20 cellular contexts compared by ENCODE assay signal in the genomic region with DNA sequence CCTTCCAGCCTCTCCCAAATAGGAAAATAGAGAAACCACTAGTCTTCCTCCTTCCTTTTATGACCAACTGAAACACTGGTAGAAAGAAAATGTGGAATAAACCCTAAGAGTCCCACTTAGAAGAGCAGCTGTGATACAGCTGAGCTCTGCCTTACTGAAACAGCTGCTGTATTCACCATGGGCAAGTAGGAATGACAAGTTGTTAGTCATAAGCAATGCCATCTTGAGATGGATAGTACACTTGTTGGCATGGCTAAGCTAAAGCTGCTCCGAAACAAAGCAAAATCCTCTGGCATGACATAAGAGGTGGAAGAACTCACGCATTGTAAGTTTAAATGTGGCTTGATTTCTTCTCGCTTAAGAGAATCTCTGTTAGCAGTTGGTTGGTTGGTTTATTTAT. TPM values are rescaled to one million over a fixed set of nuclear protein-coding genes. Genes with fewer than 3 reads are reported as not detected.
A peak's percentile ranks its signal among the peaks of the same experiment; 100 is the strongest.
DNase-seq lines count a peak whose midpoint lies in the region; ATAC-seq, FAIRE-seq and TF ChIP-seq lines count a peak whose summit lies in the region.
"Had no signal": no experiment of that assay in that cellular context is flagged by ENCODE, and none has a peak within 500 bp of the region (broad histone marks: within the 10 kb centered on the region; RNA-seq: fewer than 3 reads in every experiment).

No MANE protein-coding gene starts in this region.

- ATAC-seq in WTC11 (no peak), HG02642 (IDR thresholded peaks at IDR 0.05; ENCODE audit: poor library complexity, unreplicated experiment) (no peak)
- ATAC-seq: CD8-positive, alpha-beta T cell; HepG2 had no signal

- no peaks in the 10 kb centered on the region for H3K27me3 ChIP-seq in keratinocyte (ENCODE audit: control insufficient read depth, extremely low read depth, insufficient read depth, low read length)
- H3K27me3 ChIP-seq: BE2C had no signal

- no peak overlapping the region for H2AFZ ChIP-seq in keratinocyte (ENCODE audit: control insufficient read depth, low read length)

- H3K4me1 ChIP-seq in keratinocyte (ENCODE audit: control insufficient read depth, extremely low read depth, insufficient read depth, low read length) = no peaks in the 10 kb centered on the region
- H3K4me1 ChIP-seq: BE2C had no signal

- peak overlapping the region; percentile 15; the same call in 1 of the 2 replicates for H3K27ac Mint-ChIP-seq in WTC11
- H3K27ac Mint-ChIP-seq in type B pancreatic cell = no peak overlapping the region
- H3K27ac Mint-ChIP-seq: CD8-positive, alpha-beta T cell had no signal

- H3K9ac ChIP-seq in keratinocyte (ENCODE audit: control insufficient read depth, extremely low read depth, insufficient read depth, low read length) = no peak overlapping the region

- H3K36me3 Mint-ChIP-seq in WTC11 (peaks cover 18% of the 10 kb centered on the region), type B pancreatic cell (peaks cover 23% of the 10 kb centered on the region)

- H3K36me3 ChIP-seq in keratinocyte (ENCODE audit: control insufficient read depth in 2 of 2, extremely low read depth in 1 of 2, insufficient read depth in 2 of 2, low read length in 2 of 2) = peaks cover 0 to 13% of the 10 kb centered on the region in 2 experiments

- H3K9me3 Mint-ChIP-seq in WTC11 (no peaks in the 10 kb centered on the region), type B pancreatic cell (no peaks in the 10 kb centered on the region)
- H3K9me3 Mint-ChIP-seq: CD8-positive, alpha-beta T cell had no signal

- H3K4me3 Mint-ChIP-seq in WTC11 = no peak overlapping the region
- H3K4me3 Mint-ChIP-seq in type B pancreatic cell = no peak overlapping the region
- H3K4me3 Mint-ChIP-seq: CD8-positive, alpha-beta T cell had no signal

- H3K9me1 ChIP-seq in keratinocyte (ENCODE audit: control insufficient read depth, extremely low read depth, insufficient read depth, low read length) = no peaks in the 10 kb centered on the region

- no peak for TF ChIP-seq CTCF in WTC11 (IDR thresholded peaks at IDR 0.05)
- TF ChIP-seq CTCF in keratinocyte (optimal IDR thresholded peaks at IDR 0.05 in 1 of 3, IDR thresholded peaks at IDR 0.05 in 1 of 3, conservative IDR thresholded peaks at IDR 0.05 in 1 of 3; ENCODE audit: extremely low read depth in 1 of 3, insufficient read depth in 2 of 3, low read length in 3 of 3) = no peak
- TF ChIP-seq CTCF in type B pancreatic cell (conservative IDR thresholded peaks at IDR 0.05) = no peak

- H3K27ac ChIP-seq in keratinocyte (ENCODE audit: control insufficient read depth, insufficient read depth, low read length) = no peak overlapping the region
- H3K27ac ChIP-seq: C4-2B had no signal

- peaks cover 2% of the 10 kb centered on the region for H4K20me1 ChIP-seq in keratinocyte (ENCODE audit: control insufficient read depth, extremely low read depth, insufficient read depth, low read length)

- dilution Hi-C loops in keratinocyte (cut with MboI; ENCODE audit: extremely low pct_ligation_motif_present, low sequenced_read_pairs) = no loop called here

- POLR2A ChIA-PET in WTC11 (lab: Charles Lee) = no interaction called here

- H3K4me3 ChIP-seq in keratinocyte (ENCODE audit: control insufficient read depth in 2 of 3, extremely low read depth in 1 of 3, insufficient read depth in 2 of 3, low read depth in 1 of 3, low read length in 3 of 3) = no peak overlapping the region

- DNase-seq in H54 (ENCODE audit: insufficient read length, low spot score) (no peak), WTC11 (ENCODE audit: low spot score) (no peak), keratinocyte (ENCODE audit: low read depth, low spot score) (no peak), type B pancreatic cell (ENCODE audit: extremely low spot score, unreplicated experiment) (no peak), NCI-H526 treated with DMSO at 0.1 percent for 48 hours (lab: John Stamatoyannopoulos, UW) (no peak), HCEC 1CT (no peak)
- DNase-seq: BE2C; CD8-positive, alpha-beta T cell; COR-L47; DMS153; DMS79 treated with DMSO at 0.1 percent for 48 hours; EL; H7 had no signal

- H3K4me2 ChIP-seq in keratinocyte (ENCODE audit: control insufficient read depth, extremely low read depth, insufficient read depth, low read depth, low read length) = no peak overlapping the region

- no peak for TF ChIP-seq POLR2A in H54 (IDR thresholded peaks at IDR 0.05; ENCODE audit: low read depth, low read length)

- H3K9me3 ChIP-seq in keratinocyte (ENCODE audit: control insufficient read depth, low read depth, low read length) = no peaks in the 10 kb centered on the region
- H3K9me3 ChIP-seq: BE2C had no signal

- no peaks in the 10 kb centered on the region for H3K27me3 Mint-ChIP-seq in WTC11 (ENCODE audit: low read depth)
- H3K27me3 Mint-ChIP-seq in type B pancreatic cell = no peaks in the 10 kb centered on the region

- CTCF ChIA-PET in WTC11 (lab: Charles Lee) = interaction anchor here (0.6 kb wide), 1 partner anchor 251 kb away, joined by 4 read pairs; no protein-coding TSS in a partner anchor

- no peaks in the 10 kb centered on the region for H3K79me2 ChIP-seq in keratinocyte (ENCODE audit: control insufficient read depth, insufficient read depth, low read length)

- peak; percentile 58 for FAIRE-seq in H54 (lab: Jason Lieb, UNC)
- peak; percentile 67 for FAIRE-seq in keratinocyte (lab: Jason Lieb, UNC)
- FAIRE-seq: A204.1, D721Med, GM12892, HepG2, HTR-8/SVneo had no signal

- H3K4me1 Mint-ChIP-seq in WTC11 (no peaks in the 10 kb centered on the region), type B pancreatic cell (ENCODE audit: unreplicated experiment) (no peaks in the 10 kb centered on the region)

TF ChIP-seq in WTC11, 78 proteins besides CTCF, POLR2A, EP300 and RAD21 (continues in another document):
- TF ChIP-seq, protein P1, sequence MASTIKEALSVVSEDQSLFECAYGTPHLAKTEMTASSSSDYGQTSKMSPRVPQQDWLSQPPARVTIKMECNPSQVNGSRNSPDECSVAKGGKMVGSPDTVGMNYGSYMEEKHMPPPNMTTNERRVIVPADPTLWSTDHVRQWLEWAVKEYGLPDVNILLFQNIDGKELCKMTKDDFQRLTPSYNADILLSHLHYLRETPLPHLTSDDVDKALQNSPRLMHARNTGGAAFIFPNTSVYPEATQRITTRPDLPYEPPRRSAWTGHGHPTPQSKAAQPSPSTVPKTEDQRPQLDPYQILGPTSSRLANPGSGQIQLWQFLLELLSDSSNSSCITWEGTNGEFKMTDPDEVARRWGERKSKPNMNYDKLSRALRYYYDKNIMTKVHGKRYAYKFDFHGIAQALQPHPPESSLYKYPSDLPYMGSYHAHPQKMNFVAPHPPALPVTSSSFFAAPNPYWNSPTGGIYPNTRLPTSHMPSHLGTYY (CRISPR knock-in tag; IDR thresholded peaks at IDR 0.05) = no peak
- TF ChIP-seq PRRX2 (CRISPR knock-in tag; IDR thresholded peaks at IDR 0.05) (no peak), RORB (CRISPR knock-in tag; IDR thresholded peaks at IDR 0.05) (no peak), TCF7 (CRISPR knock-in tag; IDR thresholded peaks at IDR 0.05; ENCODE audit: low read depth) (no peak)
- TF ChIP-seq, protein P2, sequence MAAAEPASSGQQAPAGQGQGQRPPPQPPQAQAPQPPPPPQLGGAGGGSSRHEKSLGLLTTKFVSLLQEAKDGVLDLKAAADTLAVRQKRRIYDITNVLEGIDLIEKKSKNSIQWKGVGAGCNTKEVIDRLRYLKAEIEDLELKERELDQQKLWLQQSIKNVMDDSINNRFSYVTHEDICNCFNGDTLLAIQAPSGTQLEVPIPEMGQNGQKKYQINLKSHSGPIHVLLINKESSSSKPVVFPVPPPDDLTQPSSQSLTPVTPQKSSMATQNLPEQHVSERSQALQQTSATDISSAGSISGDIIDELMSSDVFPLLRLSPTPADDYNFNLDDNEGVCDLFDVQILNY (CRISPR knock-in tag; IDR thresholded peaks at IDR 0.05) = no peak

RNA-seq across cellular contexts. Expression of a gene that starts 48.3 kb away (rescaled TPM):
- 0.04 TPM in 1 of 3 replicates, not detected in the others for total RNA-seq in WTC11 (2021)
- polyA plus RNA-seq in keratinocyte = 0.05 to 0.13 TPM (median 0.12 TPM) in 3 replicates
- 0.25 TPM for polyA plus RNA-seq in keratinocyte (2011; ENCODE audit: low read depth)
- 0.03 and 0.04 TPM in 2 replicates for polyA plus RNA-seq in keratinocyte (2011; cell fraction: cytosol; rRNA removed)
- 0.62 and 0.75 TPM in 2 replicates for polyA plus RNA-seq in keratinocyte (2011; cell fraction: nucleus; rRNA removed)
- 0.05 and 0.37 TPM in 2 replicates for polyA plus RNA-seq in keratinocyte (2012; ENCODE audit: low replicate concordance)
- 0.16 to 0.43 TPM in 2 of 3 replicates, not detected in the other for polyA minus RNA-seq in keratinocyte
- polyA minus RNA-seq in keratinocyte (2011; cell fraction: cytosol; rRNA and poly(A)+ RNA removed) = not detected
- 0.32 and 1.2 TPM in 2 replicates for polyA minus RNA-seq in keratinocyte (2011; cell fraction: nucleus; rRNA and poly(A)+ RNA removed)
- 11.6 and 14.7 TPM in 2 replicates for total RNA-seq in type B pancreatic cell (ENCODE audit: low replicate concordance)
- total RNA-seq: CD8-positive, alpha-beta T cell had no signal

RNA-seq across cellular contexts. Expression of a gene that starts 59.8 kb away (rescaled TPM):
- total RNA-seq in WTC11 (2021) (20.7 to 24.2 TPM (median 22.9 TPM) in 3 replicates), type B pancreatic cell (ENCODE audit: low replicate concordance) (22.2 and 26.3 TPM in 2 replicates)
- polyA plus RNA-seq in keratinocyte = 27.8 to 34.9 TPM (median 34.1 TPM) in 3 replicates
- polyA plus RNA-seq in keratinocyte (2011; ENCODE audit: low read depth) = 36.7 TPM
- 24.0 and 44.3 TPM in 2 replicates for polyA plus RNA-seq in keratinocyte (2011; cell fraction: cytosol; rRNA removed)
- polyA plus RNA-seq in keratinocyte (2011; cell fraction: nucleus; rRNA removed) = 43.4 and 54.3 TPM in 2 replicates
- polyA plus RNA-seq in keratinocyte (2012; ENCODE audit: low replicate concordance) = 19.3 and 20.4 TPM in 2 replicates
- polyA minus RNA-seq in keratinocyte = 26.8 to 43.6 TPM (median 37.0 TPM) in 3 replicates
- polyA minus RNA-seq in keratinocyte (2011; cell fraction: cytosol; rRNA and poly(A)+ RNA removed) = 16.7 TPM
- polyA minus RNA-seq in keratinocyte (2011; cell fraction: nucleus; rRNA and poly(A)+ RNA removed) = 43.8 and 66.2 TPM in 2 replicates

Comparison
In these comparisons a context has a peak if more than half of its experiments do, and no peak if none do; other contexts are left out.
1. RNA of a gene that starts 48.3 kb away (total RNA-seq): 11.6 to 14.7 TPM in type B pancreatic cell; 0.04 TPM in WTC11; every median in the first group is over 10 times any median in the second.